11 cellular contexts compared by ENCODE assay signal in genomic region chr11:65077466-65077865, GRCh38. TPM values are rescaled to one million over a fixed set of nuclear protein-coding genes. Genes with fewer than 3 reads are reported as not detected.
DNase-seq lines count a peak whose midpoint lies in the region; ATAC-seq and TF ChIP-seq lines count a peak whose summit lies in the region.
"Had no signal": no experiment of that assay in that cellular context is flagged by ENCODE, and none has a peak within 500 bp of the region (broad histone marks: within the 10 kb centered on the region; RNA-seq: fewer than 3 reads in every experiment).

No MANE protein-coding gene starts in this region.

- H3K4me3 Mint-ChIP-seq in Caco-2 (ENCODE audit: unreplicated experiment) = no peak overlapping the region
- no peak overlapping the region for H3K4me3 Mint-ChIP-seq in naive thymus-derived CD4-positive, alpha-beta T cell

- peaks cover 6% of the 10 kb centered on the region; the same call in 1 of the 2 replicates for H3K36me3 ChIP-seq in Caco-2 (ENCODE audit: control insufficient read depth, insufficient read depth, low read length)
- H3K36me3 ChIP-seq in Peyer's patch = no peaks in the 10 kb centered on the region
- no peaks in the 10 kb centered on the region for H3K36me3 ChIP-seq in naive thymus-derived CD4-positive, alpha-beta T cell (ENCODE audit: control insufficient read depth in 2 of 3, insufficient read depth in 3 of 3, low read length in 3 of 3)
- no peaks in the 10 kb centered on the region for H3K36me3 ChIP-seq in tibial artery

- DNase-seq in Caco-2 (peak in 1 of 2 experiments; percentile 49), ELR (ENCODE audit: low read depth) (peak; percentile 36), NCI-H82 treated with DMSO at 0.1 percent for 48 hours (lab: John Stamatoyannopoulos, UW; ENCODE audit: unreplicated experiment) (peak; percentile 6), choroid plexus epithelial cell (ENCODE audit: low read depth) (peak; percentile 32), Peyer's patch (no peak), tibial artery (no peak)
- DNase-seq in naive thymus-derived CD4-positive, alpha-beta T cell = no peak

- H3K4me1 Mint-ChIP-seq in Caco-2 (ENCODE audit: low read depth, unreplicated experiment) = peaks cover 12% of the 10 kb centered on the region
- peaks cover 3 to 42% (median 7%) of the 10 kb centered on the region in 7 donors for H3K4me1 Mint-ChIP-seq in naive thymus-derived CD4-positive, alpha-beta T cell

- H3K27ac ChIP-seq in Peyer's patch (peak overlapping the region in 1 of 4 donors; percentile 71), tibial artery (no peak overlapping the region)
- H3K27ac ChIP-seq in naive thymus-derived CD4-positive, alpha-beta T cell (ENCODE audit: low read depth, low read length) = no peak overlapping the region
- H3K27ac ChIP-seq: C4-2B had no signal

- TF ChIP-seq CTCF in Caco-2 (IDR thresholded peaks at IDR 0.05; ENCODE audit: insufficient read depth in 1 of 2, low read depth in 1 of 2, low read length in 1 of 2, severe bottlenecking in 1 of 2, unreplicated experiment in 1 of 2) (no peak), choroid plexus epithelial cell (conservative IDR thresholded peaks at IDR 0.05; ENCODE audit: low read depth, low read length) (no peak), Peyer's patch (IDR thresholded peaks at IDR 0.05) (no peak), tibial artery (IDR thresholded peaks at IDR 0.05) (no peak)

- BruUV-seq in Caco-2 (replicated peaks; lab: Mats Ljungman, UMichigan) = no TSS peak

- ATAC-seq in naive thymus-derived CD4-positive, alpha-beta T cell = no peak
- no peak for ATAC-seq in HG03378 (IDR thresholded peaks at IDR 0.05; ENCODE audit: unreplicated experiment)

- peaks cover under 1% of the 10 kb centered on the region; the same call in 1 of the 2 replicates for H3K4me1 ChIP-seq in Caco-2
- peaks cover 0 to 6% (median 0%) of the 10 kb centered on the region in 4 donors for H3K4me1 ChIP-seq in Peyer's patch
- H3K4me1 ChIP-seq in naive thymus-derived CD4-positive, alpha-beta T cell (ENCODE audit: control insufficient read depth in 2 of 2, insufficient read depth in 2 of 2, low read length in 2 of 2) = no peaks in the 10 kb centered on the region
- H3K4me1 ChIP-seq in tibial artery = no peaks in the 10 kb centered on the region

- CTCF ChIA-PET in Caco-2 (lab: Charles Lee) = interaction anchor here (0.6 kb wide), 1 partner anchor 63 kb away, joined by 3 read pairs; the partner anchor contains the start of gene ARL2
- CTCF ChIA-PET in naive thymus-derived CD4-positive, alpha-beta T cell (lab: Charles Lee) = interaction anchor here (1.3 to 1.4 kb wide), 2 partner anchors 14 to 62 kb away, joined by 3 to 5 read pairs; no protein-coding TSS in a partner anchor

- H3K9me3 ChIP-seq in Caco-2 (no peaks in the 10 kb centered on the region), Peyer's patch (no peaks in the 10 kb centered on the region), tibial artery (no peaks in the 10 kb centered on the region)
- H3K9me3 ChIP-seq in naive thymus-derived CD4-positive, alpha-beta T cell (ENCODE audit: control insufficient read depth in 2 of 3, low read length in 3 of 3) = no peaks in the 10 kb centered on the region

- H3K36me3 Mint-ChIP-seq in Caco-2 (ENCODE audit: insufficient read depth, unreplicated experiment) = peaks cover 66% of the 10 kb centered on the region
- H3K36me3 Mint-ChIP-seq in naive thymus-derived CD4-positive, alpha-beta T cell = peaks cover 0 to 11% (median 0%) of the 10 kb centered on the region in 5 donors

- no peaks in the 10 kb centered on the region for H3K27me3 ChIP-seq in Caco-2 (replicated peaks; ENCODE audit: control insufficient read depth, insufficient read depth, low read length)
- no peaks in the 10 kb centered on the region for H3K27me3 ChIP-seq in Peyer's patch
- no peaks in the 10 kb centered on the region for H3K27me3 ChIP-seq in naive thymus-derived CD4-positive, alpha-beta T cell (ENCODE audit: control insufficient read depth in 2 of 2, insufficient read depth in 2 of 2, low read length in 2 of 2)
- no peaks in the 10 kb centered on the region for H3K27me3 ChIP-seq in tibial artery

- H3K27me3 Mint-ChIP-seq in Caco-2 (ENCODE audit: insufficient read depth, unreplicated experiment) = no peaks in the 10 kb centered on the region
- H3K27me3 Mint-ChIP-seq in naive thymus-derived CD4-positive, alpha-beta T cell = no peaks in the 10 kb centered on the region

- H3K9me3 Mint-ChIP-seq in Caco-2 (ENCODE audit: unreplicated experiment) = no peaks in the 10 kb centered on the region
- H3K9me3 Mint-ChIP-seq in naive thymus-derived CD4-positive, alpha-beta T cell = peaks cover 0 to 2% (median 0%) of the 10 kb centered on the region in 11 donors

- POLR2A ChIA-PET in Caco-2 (lab: Charles Lee) = no interaction called here
- POLR2A ChIA-PET in naive thymus-derived CD4-positive, alpha-beta T cell (lab: Charles Lee) = no interaction called here

- peak overlapping the region; percentile 32 for H3K27ac Mint-ChIP-seq in Caco-2 (ENCODE audit: unreplicated experiment)
- H3K27ac Mint-ChIP-seq in naive thymus-derived CD4-positive, alpha-beta T cell = peak overlapping the region in 4 of 9 donors; percentile 9 to 83 (median 48)

- H3K4me3 ChIP-seq in Caco-2 (ENCODE audit: low read depth, low read length) (no peak overlapping the region), choroid plexus epithelial cell (ENCODE audit: low read depth, low read length) (no peak overlapping the region), Peyer's patch (no peak overlapping the region), tibial artery (no peak overlapping the region)
- H3K4me3 ChIP-seq in naive thymus-derived CD4-positive, alpha-beta T cell (ENCODE audit: low read length) = no peak overlapping the region

- TF ChIP-seq POLR2A in Peyer's patch (IDR thresholded peaks at IDR 0.05) = no peak

- intact Hi-C loops in Caco-2 (cut with micrococcal nuclease; ENCODE audit: unreplicated experiment) (loop anchor here (5.0 kb wide), 1 partner anchor 35 kb away; the partner anchor contains the start of gene SAC3D1), tibial artery (cut with DNase I; ENCODE audit: low total_unique reads) (no loop called here)
- intact Hi-C loops in naive thymus-derived CD4-positive, alpha-beta T cell (cut with micrococcal nuclease) = no loop called here

RNA-seq across cellular contexts. Expression of gene CDCA5, which starts 6.4 kb away (rescaled TPM):
- total RNA-seq in Caco-2 (2022) = 67.0 and 71.1 TPM in 2 replicates
- 10 to 100 TPM in 1 of 4 donors, 1 to 10 TPM in 2, under 1 TPM in 1; 0.94 to 27.2 (median 6.4) TPM for total RNA-seq in Peyer's patch
- total RNA-seq in naive thymus-derived CD4-positive, alpha-beta T cell = 10 to 100 TPM in 1 of 5 experiments, 1 to 10 TPM in 1, under 1 TPM in 3; 0.56 to 68.1 (median 0.81) TPM
- polyA plus RNA-seq in naive thymus-derived CD4-positive, alpha-beta T cell = under 1 TPM; 0.31 to 0.47 TPM

RNA-seq across cellular contexts. Expression of gene ZFPL1, which starts 6.6 kb away (rescaled TPM):
- 44.5 and 46.0 TPM in 2 replicates for total RNA-seq in Caco-2 (2022)
- total RNA-seq in Peyer's patch = 10 to 100 TPM; 53.9 to 67.6 (median 55.5) TPM
- total RNA-seq in naive thymus-derived CD4-positive, alpha-beta T cell = 10 to 100 TPM; 29.9 to 53.0 (median 49.3) TPM
- polyA plus RNA-seq in naive thymus-derived CD4-positive, alpha-beta T cell = 10 to 100 TPM; 24.2 to 30.9 TPM

RNA-seq across cellular contexts. Expression of gene VPS51, which starts 18.5 kb away (rescaled TPM):
- total RNA-seq in Caco-2 (2022) (147 and 158 TPM in 2 replicates), Peyer's patch (100 to 1,000 TPM; 280 to 636 (median 416) TPM)
- 100 to 1,000 TPM; 159 to 269 (median 256) TPM for total RNA-seq in naive thymus-derived CD4-positive, alpha-beta T cell
- polyA plus RNA-seq in naive thymus-derived CD4-positive, alpha-beta T cell = 100 to 1,000 TPM; 106 to 130 TPM

RNA-seq across cellular contexts. Expression of gene NAALADL1, which starts 19.1 kb away (rescaled TPM):
- total RNA-seq in Caco-2 (2022) = 0.16 and 0.23 TPM in 2 replicates
- total RNA-seq in Peyer's patch = 1,000 to 10,000 TPM in 2 of 4 donors, 100 to 1,000 TPM in 1, 10 to 100 TPM in 1; 40.4 to 1,241 (median 898) TPM
- 10 to 100 TPM; 12.2 to 23.4 (median 18.8) TPM for total RNA-seq in naive thymus-derived CD4-positive, alpha-beta T cell
- 10 to 100 TPM; 18.6 to 25.3 TPM for polyA plus RNA-seq in naive thymus-derived CD4-positive, alpha-beta T cell
- total RNA-seq: MCF 10A, osteocyte had no signal

RNA-seq across cellular contexts. Expression of gene TM7SF2, which starts 34.2 kb away (rescaled TPM):
- total RNA-seq in Caco-2 (2022) = 62.9 and 73.8 TPM in 2 replicates
- total RNA-seq in Peyer's patch = 10 to 100 TPM; 19.8 to 78.1 (median 58.5) TPM
- 10 to 100 TPM; 21.6 to 37.8 (median 30.8) TPM for total RNA-seq in naive thymus-derived CD4-positive, alpha-beta T cell
- polyA plus RNA-seq in naive thymus-derived CD4-positive, alpha-beta T cell = 10 to 100 TPM; 15.0 to 21.1 TPM

Comparison
In these comparisons a context has a peak if more than half of its experiments do, and no peak if none do; other contexts are left out.
1. DNase-seq: peak in ELR (single experiment), NCI-H82 treated with DMSO at 0.1 percent for 48 hours (single experiment) and choroid plexus epithelial cell (single experiment); none in Peyer's patch (0 of 3), naive thymus-derived CD4-positive, alpha-beta T cell (0 of 9) and tibial artery (0 of 2).